In the genomic region with DNA sequence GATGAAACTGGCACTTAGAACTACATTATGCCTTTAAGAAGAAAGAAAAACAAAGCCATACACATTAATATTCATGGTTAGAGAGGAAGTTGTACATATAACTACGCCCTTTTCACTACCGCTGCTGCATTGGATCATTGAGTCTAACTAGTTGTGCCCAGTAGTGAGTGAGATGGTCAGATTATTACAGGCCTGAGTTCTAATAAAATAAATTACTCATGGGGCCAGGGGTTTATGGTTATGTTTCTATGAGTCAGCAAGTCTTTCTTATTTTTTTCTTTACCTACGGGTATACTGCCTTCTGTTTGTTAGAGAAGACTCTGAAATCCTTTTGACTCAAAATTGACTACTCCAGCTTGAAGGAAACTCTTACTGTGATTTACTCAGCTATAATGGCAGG, we compare ENCODE assay signal across 26 cellular contexts. TPM values are rescaled to one million over a fixed set of nuclear protein-coding genes. Genes with fewer than 3 reads are reported as not detected.
A peak's percentile ranks its signal among the peaks of the same experiment; 100 is the strongest.
DNase-seq lines count a peak whose midpoint lies in the region; ATAC-seq, FAIRE-seq and TF ChIP-seq lines count a peak whose summit lies in the region.
"Had no signal": no experiment of that assay in that cellular context is flagged by ENCODE, and none has a peak within 500 bp of the region (broad histone marks: within the 10 kb centered on the region; RNA-seq: fewer than 3 reads in every experiment).

No MANE protein-coding gene starts in this region.

- intact Hi-C loops in sigmoid colon (cut with DNase I): no loop called here

- peaks cover 93% of the 10 kb centered on the region for H3K36me3 ChIP-seq in RWPE2 (ENCODE audit: low read depth)
- H3K36me3 ChIP-seq in sigmoid colon: peaks cover 0 to 97% (median 27%) of the 10 kb centered on the region in 4 donors
- H3K36me3 ChIP-seq: uterus had no signal

- peaks cover 100% of the 10 kb centered on the region for H3K36me3 Mint-ChIP-seq in stimulated activated effector memory CD8-positive, alpha-beta T cell treated with anti-CD3 and anti-CD28 coated beads, Interleukin-12 subunit alpha, Interleukin-12 subunit beta, amount 100 ng/mL, for 72 hours

- TF ChIP-seq POLR2A in H54 (IDR thresholded peaks at IDR 0.05; ENCODE audit: low read depth, low read length) (no peak), sigmoid colon (IDR thresholded peaks at IDR 0.05) (no peak)

- 82 to 83% methylated on average over 3 of the region's 3 CpGs for WGBS in sigmoid colon, 2 donors

- no peaks in the 10 kb centered on the region for H3K9me3 Mint-ChIP-seq in stimulated activated effector memory CD8-positive, alpha-beta T cell treated with anti-CD3 and anti-CD28 coated beads, Interleukin-12 subunit alpha, Interleukin-12 subunit beta, amount 100 ng/mL, for 72 hours
- H3K9me3 Mint-ChIP-seq: CD8-positive, alpha-beta T cell; dendritic cell treated with granulocyte-macrophage colony-stimulating factor and Interleukin-4, amounts not matched to agents 40 ng/mL and 50 ng/mL, for 4 days; nephron progenitor cell; stimulated activated memory B cell treated with anti-CD40 and anti-IgM and Interleukin-4, amounts not matched to agents 10 μg/mL and 1 μg/mL and 100 μg/mL, for 72 hours had no signal

- no peak for TF ChIP-seq EP300 in sigmoid colon (IDR thresholded peaks at IDR 0.05)

- no peaks in the 10 kb centered on the region for H3K27me3 ChIP-seq in RWPE2 (ENCODE audit: insufficient read depth, poor library complexity, severe bottlenecking)
- H3K27me3 ChIP-seq in foreskin keratinocyte: no peaks in the 10 kb centered on the region
- H3K27me3 ChIP-seq in sigmoid colon: no peaks in the 10 kb centered on the region
- H3K27me3 ChIP-seq: adrenal gland, MG63, uterus had no signal

- no peak for DNase-seq in H54 (ENCODE audit: insufficient read length, low spot score)
- DNase-seq in RWPE2 (ENCODE audit: low spot score): no peak
- DNase-seq in foreskin keratinocyte: peak in 1 of 2 donors; percentile 28
- no peak for DNase-seq in stimulated activated effector memory CD8-positive, alpha-beta T cell treated with anti-CD3 and anti-CD28 coated beads, Interleukin-12 subunit alpha, Interleukin-12 subunit beta, amount 100 ng/mL, for 72 hours (ENCODE audit: low spot score in 2 of 2)
- DNase-seq in D341Med (ENCODE audit: low spot score): no peak
- no peak for DNase-seq in sigmoid colon
- DNase-seq: activated CD4-positive, alpha-beta T cell treated with anti-CD3 and anti-CD28 coated beads, Interleukin-2, amount 50 U/mL, for 48 hours; activated naive CD4-positive, alpha-beta T cell; adrenal gland; CD8-positive, alpha-beta T cell; DMS53; left ventricle myocardium inferior; MG63; NCI-H1417; NCI-H526 treated with DMSO at 0.1 percent for 48 hours; nephron progenitor cell; posterior cingulate gyrus; stimulated activated CD4-positive, alpha-beta T cell treated with anti-CD3 and anti-CD28 coated beads, Interleukin-1b, Interleukin-23, amount 100 ng/mL, for 48 hours; uterus had no signal

- FAIRE-seq in H54 (lab: Jason Lieb, UNC): peak; percentile 73
- FAIRE-seq: endometrium, GM12878 had no signal

- no peak for TF ChIP-seq CTCF in RWPE2 (IDR thresholded peaks at IDR 0.05; ENCODE audit: poor library complexity, severe bottlenecking)
- no peak for TF ChIP-seq CTCF in foreskin keratinocyte (conservative IDR thresholded peaks at IDR 0.05)
- no peak for TF ChIP-seq CTCF in sigmoid colon (IDR thresholded peaks at IDR 0.05)

- H3K27ac Mint-ChIP-seq in stimulated activated effector memory CD8-positive, alpha-beta T cell treated with anti-CD3 and anti-CD28 coated beads, Interleukin-12 subunit alpha, Interleukin-12 subunit beta, amount 100 ng/mL, for 72 hours: peak overlapping the region; percentile 29
- H3K27ac Mint-ChIP-seq: CD8-positive, alpha-beta T cell; dendritic cell treated with granulocyte-macrophage colony-stimulating factor and Interleukin-4, amounts not matched to agents 40 ng/mL and 50 ng/mL, for 4 days; stimulated activated memory B cell treated with anti-CD40 and anti-IgM and Interleukin-4, amounts not matched to agents 10 μg/mL and 1 μg/mL and 100 μg/mL, for 72 hours had no signal

- no peaks in the 10 kb centered on the region for H3K4me1 Mint-ChIP-seq in stimulated activated effector memory CD8-positive, alpha-beta T cell treated with anti-CD3 and anti-CD28 coated beads, Interleukin-12 subunit alpha, Interleukin-12 subunit beta, amount 100 ng/mL, for 72 hours
- H3K4me1 Mint-ChIP-seq: stimulated activated memory B cell treated with anti-CD40 and anti-IgM and Interleukin-4, amounts not matched to agents 10 μg/mL and 1 μg/mL and 100 μg/mL, for 72 hours had no signal

- no peak overlapping the region for H3K4me3 ChIP-seq in RWPE2 (ENCODE audit: severe bottlenecking)
- H3K4me3 ChIP-seq in sigmoid colon: no peak overlapping the region
- H3K4me3 ChIP-seq: adrenal gland, GM12878, left ventricle myocardium inferior, MG63, skin epidermis, uterus had no signal

- ATAC-seq in RWPE2 (ENCODE audit: low read depth) (peak; percentile 56; the same call in 2 of the 3 replicates), foreskin keratinocyte (peak; percentile 48), GM21526 (IDR thresholded peaks at IDR 0.05; ENCODE audit: low FRiP score, unreplicated experiment) (no peak)
- ATAC-seq in stimulated activated effector memory CD8-positive, alpha-beta T cell treated with anti-CD3 and anti-CD28 coated beads, Interleukin-12 subunit alpha, Interleukin-12 subunit beta, amount 100 ng/mL, for 72 hours: no peak
- ATAC-seq: CD8-positive, alpha-beta T cell; GM12878; stimulated activated memory B cell treated with anti-CD40 and anti-IgM and Interleukin-4, amounts not matched to agents 10 μg/mL and 1 μg/mL and 100 μg/mL, for 72 hours had no signal

- no peaks in the 10 kb centered on the region for H3K4me1 ChIP-seq in RWPE2 (ENCODE audit: insufficient read depth, poor library complexity, severe bottlenecking)
- H3K4me1 ChIP-seq in foreskin keratinocyte: no peaks in the 10 kb centered on the region
- no peaks in the 10 kb centered on the region for H3K4me1 ChIP-seq in sigmoid colon
- H3K4me1 ChIP-seq: adrenal gland, left ventricle myocardium inferior, uterus had no signal

- no peak overlapping the region for H3K4me3 Mint-ChIP-seq in stimulated activated effector memory CD8-positive, alpha-beta T cell treated with anti-CD3 and anti-CD28 coated beads, Interleukin-12 subunit alpha, Interleukin-12 subunit beta, amount 100 ng/mL, for 72 hours
- H3K4me3 Mint-ChIP-seq: CD8-positive, alpha-beta T cell; dendritic cell treated with granulocyte-macrophage colony-stimulating factor and Interleukin-4, amounts not matched to agents 40 ng/mL and 50 ng/mL, for 4 days; nephron progenitor cell; stimulated activated memory B cell treated with anti-CD40 and anti-IgM and Interleukin-4, amounts not matched to agents 10 μg/mL and 1 μg/mL and 100 μg/mL, for 72 hours had no signal

- no peak overlapping the region for H3K27ac ChIP-seq in RWPE2 (ENCODE audit: poor library complexity, severe bottlenecking)
- no peak overlapping the region for H3K27ac ChIP-seq in foreskin keratinocyte
- H3K27ac ChIP-seq in sigmoid colon: no peak overlapping the region
- H3K27ac ChIP-seq: adrenal gland, left ventricle myocardium inferior, skin epidermis, uterus had no signal

- no peaks in the 10 kb centered on the region for H3K9me3 ChIP-seq in RWPE2 (ENCODE audit: severe bottlenecking)
- H3K9me3 ChIP-seq in sigmoid colon: no peaks in the 10 kb centered on the region
- H3K9me3 ChIP-seq: adrenal gland, left ventricle myocardium inferior, MG63, uterus had no signal

RNA-seq across cellular contexts. Expression of gene RIOK1, which starts 11.5 kb away (rescaled TPM):
- total RNA-seq in foreskin keratinocyte (19.8 and 23.5 TPM in 2 replicates), sigmoid colon (10 to 100 TPM; 14.7 to 16.9 (median 15.9) TPM)
- polyA plus RNA-seq in foreskin keratinocyte (11.8 and 14.7 TPM in 2 replicates), sigmoid colon (10 to 100 TPM; 10.2 to 16.0 (median 11.6) TPM)

RNA-seq across cellular contexts. Expression of gene CAGE1, which starts 11.6 kb away (rescaled TPM):
- total RNA-seq in foreskin keratinocyte (0.07 and 0.20 TPM in 2 replicates), sigmoid colon (not detected)
- polyA plus RNA-seq in foreskin keratinocyte (0.01 and 0.03 TPM in 2 replicates), sigmoid colon (under 1 TPM in 1 of 3 donors, not detected in 2; 0.04 TPM)
- total RNA-seq: left ventricle myocardium inferior, temporal lobe had no signal
- polyA plus RNA-seq: adrenal gland had no signal

Comparison
In these comparisons a context has a peak if more than half of its experiments do, and no peak if none do; other contexts are left out.
1. ATAC-seq: peak in RWPE2 (single experiment) and foreskin keratinocyte (single experiment); none in stimulated activated effector memory CD8-positive, alpha-beta T cell treated with anti-CD3 and anti-CD28 coated beads, Interleukin-12 subunit alpha, Interleukin-12 subunit beta, amount 100 ng/mL, for 72 hours (single experiment) and GM21526 (single experiment).